23 cellular contexts compared by ENCODE assay signal in genomic region chr7:98808751-98809460, GRCh38.
"Had no signal": no experiment of that assay in that cellular context is flagged by ENCODE, and none has a peak within 500 bp of the region (broad histone marks: within the 10 kb centered on the region; RNA-seq: fewer than 3 reads in every experiment).

No MANE protein-coding gene starts in this region.

- H3K4me3 ChIP-seq: adrenal gland, breast epithelium, colonic mucosa, esophagus squamous epithelium, gastrocnemius medialis, left ventricle myocardium inferior, prostate gland, transverse colon had no signal

- ATAC-seq: activated CD4-positive, alpha-beta T cell treated with anti-CD3 and anti-CD28 coated beads for 36 hours; activated T-cell treated with anti-CD3 and anti-CD28 coated beads, Interleukin-2, amount 50 U/mL, for 4 hours; gastrocnemius medialis; naive thymus-derived CD8-positive, alpha-beta T cell; stimulated activated naive B cell treated with anti-CD40 and anti-IgM and Interleukin-4, amounts not matched to agents 10 μg/mL and 1 μg/mL and 100 μg/mL, for 72 hours had no signal

- H3K27ac ChIP-seq: adrenal gland, breast epithelium, colonic mucosa, esophagus squamous epithelium, gastrocnemius medialis, left ventricle myocardium inferior, prostate gland, transverse colon had no signal

- DNase-seq: activated B cell treated with CpG ODN at 0.5 μM for 24 hours; activated CD4-positive, alpha-beta T cell treated with anti-CD3 and anti-CD28 coated beads for 36 hours; activated CD4-positive, alpha-beta T cell treated with anti-CD3 and anti-CD28 coated beads, Interleukin-2, amount 50 U/mL, for 4 hours; activated CD8-positive, alpha-beta memory T cell treated with anti-CD3 and anti-CD28 coated beads, Interleukin-2, amount 50 U/mL, for 48 hours; activated naive CD4-positive, alpha-beta T cell; activated T-cell treated with anti-CD3 and anti-CD28 coated beads, Interleukin-2, amount 50 U/mL, for 4 hours; adrenal gland; colonic mucosa; esophagus squamous epithelium; gastrocnemius medialis; head of caudate nucleus; hypothalamus; left ventricle myocardium inferior; naive thymus-derived CD8-positive, alpha-beta T cell; stimulated activated CD4-positive, alpha-beta T cell treated with anti-CD3 and anti-CD28 coated beads, Interleukin-2, amount 100 ng/mL, for 48 hours; stimulated activated CD8-positive, alpha-beta memory T cell treated with anti-CD3 and anti-CD28 coated beads, Interleukin-4, amount 100 ng/mL, for 48 hours; stimulated activated naive B cell treated with anti-CD40 and anti-IgM and Interleukin-4, amounts not matched to agents 10 μg/mL and 1 μg/mL and 100 μg/mL, for 72 hours; transverse colon had no signal

- H3K36me3 ChIP-seq: adrenal gland, breast epithelium, colonic mucosa, esophagus squamous epithelium, gastrocnemius medialis, left ventricle myocardium inferior, prostate gland, transverse colon had no signal

- H3K4me1 ChIP-seq: adrenal gland, breast epithelium, colonic mucosa, esophagus squamous epithelium, gastrocnemius medialis, left ventricle myocardium inferior, prostate gland, transverse colon had no signal

- H3K27me3 Mint-ChIP-seq: activated naive CD8-positive, alpha-beta T cell had no signal

- H3K9me3 ChIP-seq: adrenal gland, colonic mucosa, esophagus squamous epithelium, gastrocnemius medialis, prostate gland, transverse colon had no signal

- H3K9me3 Mint-ChIP-seq: activated T-cell treated with anti-CD3 and anti-CD28 coated beads, Interleukin-2, amount 50 U/mL, for 4 hours had no signal

- H3K4me1 Mint-ChIP-seq: activated B cell treated with CpG ODN at 0.5 μM for 24 hours; activated CD4-positive, alpha-beta T cell treated with anti-CD3 and anti-CD28 coated beads for 36 hours; naive thymus-derived CD8-positive, alpha-beta T cell; stimulated activated naive B cell treated with anti-CD40 and anti-IgM and Interleukin-4, amounts not matched to agents 10 μg/mL and 1 μg/mL and 100 μg/mL, for 72 hours had no signal

- H3K36me3 Mint-ChIP-seq: activated naive CD8-positive, alpha-beta T cell; mesothelial cell of epicardium had no signal

- H3K27ac Mint-ChIP-seq: activated B cell treated with CpG ODN at 0.5 μM for 24 hours; activated CD4-positive, alpha-beta T cell treated with anti-CD3 and anti-CD28 coated beads for 36 hours; activated naive CD8-positive, alpha-beta T cell; activated T-helper 2 cell treated with anti-CD3 and anti-CD28 coated beads, Interferon-gamma antibody, Interleukin-2, Interleukin-4, amounts not matched to agents 10 μg/mL and 5 μg/mL and 100 μg/mL, durations not matched to agents 14 hours and 24 hours and 36 hours; mesothelial cell of epicardium; naive thymus-derived CD8-positive, alpha-beta T cell; stimulated activated naive B cell treated with anti-CD40 and anti-IgM and Interleukin-4, amounts not matched to agents 10 μg/mL and 1 μg/mL and 100 μg/mL, for 72 hours had no signal

- H3K4me3 Mint-ChIP-seq: activated B cell treated with CpG ODN at 0.5 μM for 24 hours; activated CD4-positive, alpha-beta T cell treated with anti-CD3 and anti-CD28 coated beads for 36 hours; activated naive CD8-positive, alpha-beta T cell; activated T-cell treated with anti-CD3 and anti-CD28 coated beads, Interleukin-2, amount 50 U/mL, for 4 hours; mesothelial cell of epicardium; naive thymus-derived CD8-positive, alpha-beta T cell; stimulated activated naive B cell treated with anti-CD40 and anti-IgM and Interleukin-4, amounts not matched to agents 10 μg/mL and 1 μg/mL and 100 μg/mL, for 72 hours had no signal
